1 cellular context compared by ENCODE assay signal in genomic region chr10:35949820-35950219, GRCh38.
TF ChIP-seq lines count a peak whose summit lies in the region.

No MANE protein-coding gene starts in this region.

TF ChIP-seq in GM23338, 12 proteins besides CTCF, POLR2A, EP300 and RAD21 (continued from another document):
- TF ChIP-seq REST (IDR thresholded peaks at IDR 0.05; ENCODE audit: unreplicated experiment): no peak
- TF ChIP-seq ZNF462 (CRISPR knock-in tag; IDR thresholded peaks at IDR 0.05): no peak
